ENCODE assay signal across 1 cellular context in genomic region chr11:44934110-44934509, GRCh38.
TF ChIP-seq lines count a peak whose summit lies in the region.

No MANE protein-coding gene starts in this region.

TF ChIP-seq in IMR-90, 13 proteins besides CTCF, POLR2A, EP300 and RAD21:
- TF ChIP-seq RFX5 (IDR thresholded peaks at IDR 0.05; ENCODE audit: low read depth, low read length): no peak
- no peak for TF ChIP-seq MAFK (IDR thresholded peaks at IDR 0.05; ENCODE audit: low read depth, low read length)
- no peak for TF ChIP-seq CHD1 (IDR thresholded peaks at IDR 0.05; ENCODE audit: low read depth, low read length)
- no peak for TF ChIP-seq MXI1 (IDR thresholded peaks at IDR 0.05; ENCODE audit: borderline replicate concordance, low read depth, low read length)
- no peak for TF ChIP-seq ELK1 (IDR thresholded peaks at IDR 0.05; ENCODE audit: borderline replicate concordance, low read depth, low read length)
- TF ChIP-seq USF2 (IDR thresholded peaks at IDR 0.05; ENCODE audit: low read depth, low read length): no peak
TF ChIP-seq in IMR-90: peak in this region for 0.
